15 cellular contexts compared by ENCODE assay signal in genomic region chr1:187956975-187957374, GRCh38.
DNase-seq lines count a peak whose midpoint lies in the region; FAIRE-seq and TF ChIP-seq lines count a peak whose summit lies in the region.
"Had no signal": no experiment of that assay in that cellular context is flagged by ENCODE, and none has a peak within 500 bp of the region (broad histone marks: within the 10 kb centered on the region; RNA-seq: fewer than 3 reads in every experiment).

No MANE protein-coding gene starts in this region.

- H3K36me3 Mint-ChIP-seq in mesothelial cell of epicardium: peaks cover 3% of the 10 kb centered on the region

- H3K27me3 ChIP-seq in esophagus squamous epithelium: no peaks in the 10 kb centered on the region
- H3K27me3 ChIP-seq: BLaER1 had no signal

- no peak for DNase-seq in D721Med (ENCODE audit: insufficient read length, low spot score)
- peak; percentile 7 for DNase-seq in NCI-H226
- peak; percentile 32 for DNase-seq in amniotic epithelial cell (ENCODE audit: low read depth)
- no peak for DNase-seq in mesothelial cell of epicardium (ENCODE audit: low spot score in 2 of 2, unreplicated experiment in 2 of 2)
- DNase-seq in esophagus squamous epithelium (lab: John Stamatoyannopoulos, UW): no peak
- no peak for DNase-seq in activated CD8-positive, alpha-beta memory T cell treated with anti-CD3 and anti-CD28 coated beads for 24 hours
- no peak for DNase-seq in NCI-H2171 treated with DMSO at 0.1 percent for 48 hours (lab: John Stamatoyannopoulos, UW)
- DNase-seq in NCI-H1436 (lab: John Stamatoyannopoulos, UW): no peak
- DNase-seq: AML-193, DMS 273 treated with DMSO at 0.1 percent for 48 hours, GM23248, H7, IMR-90 had no signal

- no peaks in the 10 kb centered on the region for H3K4me1 ChIP-seq in esophagus squamous epithelium
- H3K4me1 ChIP-seq: BLaER1 had no signal

- H3K27ac Mint-ChIP-seq in mesothelial cell of epicardium: peak overlapping the region; percentile 45

- WGBS in esophagus squamous epithelium, 2 donors: 56 to 62% methylated on average over 3 of the region's 3 CpGs

- H3K27ac ChIP-seq in esophagus squamous epithelium: no peak overlapping the region
- H3K27ac ChIP-seq: BLaER1, GM23248 had no signal

- no peak for TF ChIP-seq POLR2A in esophagus squamous epithelium (IDR thresholded peaks at IDR 0.05)

- no peak overlapping the region for H3K4me3 Mint-ChIP-seq in mesothelial cell of epicardium

- no peaks in the 10 kb centered on the region for H3K27me3 Mint-ChIP-seq in mesothelial cell of epicardium (ENCODE audit: low read depth)

- H3K4me1 Mint-ChIP-seq in mesothelial cell of epicardium: peaks cover 6% of the 10 kb centered on the region

- peaks cover 0 to 3% (median 0%) of the 10 kb centered on the region in 3 donors for H3K9me3 ChIP-seq in esophagus squamous epithelium

- no peak overlapping the region for H3K4me3 ChIP-seq in esophagus squamous epithelium
- H3K4me3 ChIP-seq: BLaER1, GM23248 had no signal

- peaks cover 20% of the 10 kb centered on the region for H3K9me3 Mint-ChIP-seq in mesothelial cell of epicardium

- intact Hi-C loops in esophagus squamous epithelium (cut with DNase I): no loop called here

- TF ChIP-seq CTCF in D721Med (IDR thresholded peaks at IDR 0.05; ENCODE audit: insufficient read depth, missing control alignments) (no peak), mesothelial cell of epicardium (IDR thresholded peaks at IDR 0.05; ENCODE audit: unreplicated experiment) (no peak), esophagus squamous epithelium (IDR thresholded peaks at IDR 0.05) (no peak)

- H3K36me3 ChIP-seq in esophagus squamous epithelium: no peaks in the 10 kb centered on the region
- H3K36me3 ChIP-seq: BLaER1 had no signal

- FAIRE-seq in D721Med (lab: Jason Lieb, UNC): peak; percentile 41
- FAIRE-seq: GM12891 had no signal

Comparison
In these comparisons a context has a peak if more than half of its experiments do, and no peak if none do; other contexts are left out.
1. DNase-seq: peak in NCI-H226 (single experiment) and amniotic epithelial cell (single experiment); none in D721Med (single experiment), mesothelial cell of epicardium (0 of 2), esophagus squamous epithelium (single experiment), activated CD8-positive, alpha-beta memory T cell treated with anti-CD3 and anti-CD28 coated beads for 24 hours (single experiment), NCI-H2171 treated with DMSO at 0.1 percent for 48 hours (single experiment) and NCI-H1436 (single experiment).